ENCODE assay signal across 1 cellular context in the genomic region with DNA sequence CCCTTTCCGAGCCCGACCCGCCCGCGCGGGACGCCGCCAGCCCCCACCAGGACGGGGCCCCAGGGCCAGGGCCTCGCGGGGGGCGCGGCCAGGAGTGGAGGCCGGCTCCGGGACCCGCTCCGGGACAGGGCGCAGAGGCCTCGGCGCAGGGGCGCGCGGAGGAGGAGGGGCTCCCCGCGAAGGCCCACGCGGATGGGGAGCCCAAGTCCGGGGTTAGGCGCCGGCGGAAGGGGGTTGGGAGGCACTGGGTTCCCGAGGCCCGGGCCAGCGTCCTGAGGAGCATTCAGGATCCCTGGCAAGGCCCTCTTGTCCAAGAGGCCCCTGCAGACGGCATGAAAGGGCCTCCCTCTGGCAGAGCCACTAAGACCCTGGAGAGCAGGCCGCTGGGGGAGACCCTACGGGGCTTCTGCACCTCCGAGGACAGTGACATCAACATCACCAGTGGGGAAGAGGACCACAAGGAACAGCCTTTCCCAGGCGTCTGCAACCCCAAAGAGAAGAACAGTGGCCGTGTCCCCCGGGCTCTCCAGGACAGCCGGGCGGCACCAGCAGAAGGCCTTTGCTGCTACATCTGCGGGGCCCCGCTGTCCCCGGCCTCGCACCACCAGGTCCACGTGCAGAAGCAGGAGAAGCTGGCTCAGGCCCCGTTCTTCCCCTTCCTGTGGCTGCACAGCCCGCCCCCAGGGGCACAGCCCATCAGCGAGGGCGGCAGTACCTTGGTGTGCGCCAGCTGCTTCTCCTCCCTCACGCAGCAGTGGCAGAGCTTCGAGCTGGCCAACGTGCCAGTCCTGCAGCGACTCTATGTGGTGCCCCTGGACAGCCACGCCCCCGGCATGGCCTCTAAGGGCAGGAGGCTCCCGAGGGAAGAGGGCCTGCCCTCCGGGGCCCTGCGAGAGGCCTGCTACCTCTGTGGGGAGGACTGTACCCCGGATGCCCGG.
TF ChIP-seq lines count a peak whose summit lies in the region.

No MANE protein-coding gene starts in this region.

TF ChIP-seq in GM23338, 12 proteins besides CTCF, POLR2A, EP300 and RAD21 (continued from another document):
- TF ChIP-seq, protein P1, sequence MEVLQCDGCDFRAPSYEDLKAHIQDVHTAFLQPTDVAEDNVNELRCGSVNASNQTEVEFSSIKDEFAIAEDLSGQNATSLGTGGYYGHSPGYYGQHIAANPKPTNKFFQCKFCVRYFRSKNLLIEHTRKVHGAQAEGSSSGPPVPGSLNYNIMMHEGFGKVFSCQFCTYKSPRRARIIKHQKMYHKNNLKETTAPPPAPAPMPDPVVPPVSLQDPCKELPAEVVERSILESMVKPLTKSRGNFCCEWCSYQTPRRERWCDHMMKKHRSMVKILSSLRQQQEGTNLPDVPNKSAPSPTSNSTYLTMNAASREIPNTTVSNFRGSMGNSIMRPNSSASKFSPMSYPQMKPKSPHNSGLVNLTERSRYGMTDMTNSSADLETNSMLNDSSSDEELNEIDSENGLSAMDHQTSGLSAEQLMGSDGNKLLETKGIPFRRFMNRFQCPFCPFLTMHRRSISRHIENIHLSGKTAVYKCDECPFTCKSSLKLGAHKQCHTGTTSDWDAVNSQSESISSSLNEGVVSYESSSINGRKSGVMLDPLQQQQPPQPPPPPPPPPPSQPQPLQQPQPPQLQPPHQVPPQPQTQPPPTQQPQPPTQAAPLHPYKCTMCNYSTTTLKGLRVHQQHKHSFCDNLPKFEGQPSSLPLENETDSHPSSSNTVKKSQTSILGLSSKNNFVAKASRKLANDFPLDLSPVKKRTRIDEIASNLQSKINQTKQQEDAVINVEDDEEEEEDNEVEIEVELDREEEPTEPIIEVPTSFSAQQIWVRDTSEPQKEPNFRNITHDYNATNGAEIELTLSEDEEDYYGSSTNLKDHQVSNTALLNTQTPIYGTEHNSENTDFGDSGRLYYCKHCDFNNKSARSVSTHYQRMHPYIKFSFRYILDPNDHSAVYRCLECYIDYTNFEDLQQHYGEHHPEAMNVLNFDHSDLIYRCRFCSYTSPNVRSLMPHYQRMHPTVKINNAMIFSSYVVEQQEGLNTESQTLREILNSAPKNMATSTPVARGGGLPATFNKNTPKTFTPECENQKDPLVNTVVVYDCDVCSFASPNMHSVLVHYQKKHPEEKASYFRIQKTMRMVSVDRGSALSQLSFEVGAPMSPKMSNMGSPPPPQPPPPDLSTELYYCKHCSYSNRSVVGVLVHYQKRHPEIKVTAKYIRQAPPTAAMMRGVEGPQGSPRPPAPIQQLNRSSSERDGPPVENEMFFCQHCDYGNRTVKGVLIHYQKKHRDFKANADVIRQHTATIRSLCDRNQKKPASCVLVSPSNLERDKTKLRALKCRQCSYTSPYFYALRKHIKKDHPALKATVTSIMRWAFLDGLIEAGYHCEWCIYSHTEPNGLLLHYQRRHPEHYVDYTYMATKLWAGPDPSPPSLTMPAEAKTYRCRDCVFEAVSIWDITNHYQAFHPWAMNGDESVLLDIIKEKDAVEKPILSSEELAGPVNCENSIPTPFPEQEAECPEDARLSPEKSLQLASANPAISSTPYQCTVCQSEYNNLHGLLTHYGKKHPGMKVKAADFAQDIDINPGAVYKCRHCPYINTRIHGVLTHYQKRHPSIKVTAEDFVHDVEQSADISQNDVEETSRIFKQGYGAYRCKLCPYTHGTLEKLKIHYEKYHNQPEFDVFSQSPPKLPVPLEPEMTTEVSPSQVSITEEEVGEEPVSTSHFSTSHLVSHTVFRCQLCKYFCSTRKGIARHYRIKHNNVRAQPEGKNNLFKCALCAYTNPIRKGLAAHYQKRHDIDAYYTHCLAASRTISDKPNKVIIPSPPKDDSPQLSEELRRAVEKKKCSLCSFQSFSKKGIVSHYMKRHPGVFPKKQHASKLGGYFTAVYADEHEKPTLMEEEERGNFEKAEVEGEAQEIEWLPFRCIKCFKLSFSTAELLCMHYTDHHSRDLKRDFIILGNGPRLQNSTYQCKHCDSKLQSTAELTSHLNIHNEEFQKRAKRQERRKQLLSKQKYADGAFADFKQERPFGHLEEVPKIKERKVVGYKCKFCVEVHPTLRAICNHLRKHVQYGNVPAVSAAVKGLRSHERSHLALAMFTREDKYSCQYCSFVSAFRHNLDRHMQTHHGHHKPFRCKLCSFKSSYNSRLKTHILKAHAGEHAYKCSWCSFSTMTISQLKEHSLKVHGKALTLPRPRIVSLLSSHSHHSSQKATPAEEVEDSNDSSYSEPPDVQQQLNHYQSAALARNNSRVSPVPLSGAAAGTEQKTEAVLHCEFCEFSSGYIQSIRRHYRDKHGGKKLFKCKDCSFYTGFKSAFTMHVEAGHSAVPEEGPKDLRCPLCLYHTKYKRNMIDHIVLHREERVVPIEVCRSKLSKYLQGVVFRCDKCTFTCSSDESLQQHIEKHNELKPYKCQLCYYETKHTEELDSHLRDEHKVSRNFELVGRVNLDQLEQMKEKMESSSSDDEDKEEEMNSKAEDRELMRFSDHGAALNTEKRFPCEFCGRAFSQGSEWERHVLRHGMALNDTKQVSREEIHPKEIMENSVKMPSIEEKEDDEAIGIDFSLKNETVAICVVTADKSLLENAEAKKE (CRISPR knock-in tag; IDR thresholded peaks at IDR 0.05): no peak
- TF ChIP-seq, protein P2, sequence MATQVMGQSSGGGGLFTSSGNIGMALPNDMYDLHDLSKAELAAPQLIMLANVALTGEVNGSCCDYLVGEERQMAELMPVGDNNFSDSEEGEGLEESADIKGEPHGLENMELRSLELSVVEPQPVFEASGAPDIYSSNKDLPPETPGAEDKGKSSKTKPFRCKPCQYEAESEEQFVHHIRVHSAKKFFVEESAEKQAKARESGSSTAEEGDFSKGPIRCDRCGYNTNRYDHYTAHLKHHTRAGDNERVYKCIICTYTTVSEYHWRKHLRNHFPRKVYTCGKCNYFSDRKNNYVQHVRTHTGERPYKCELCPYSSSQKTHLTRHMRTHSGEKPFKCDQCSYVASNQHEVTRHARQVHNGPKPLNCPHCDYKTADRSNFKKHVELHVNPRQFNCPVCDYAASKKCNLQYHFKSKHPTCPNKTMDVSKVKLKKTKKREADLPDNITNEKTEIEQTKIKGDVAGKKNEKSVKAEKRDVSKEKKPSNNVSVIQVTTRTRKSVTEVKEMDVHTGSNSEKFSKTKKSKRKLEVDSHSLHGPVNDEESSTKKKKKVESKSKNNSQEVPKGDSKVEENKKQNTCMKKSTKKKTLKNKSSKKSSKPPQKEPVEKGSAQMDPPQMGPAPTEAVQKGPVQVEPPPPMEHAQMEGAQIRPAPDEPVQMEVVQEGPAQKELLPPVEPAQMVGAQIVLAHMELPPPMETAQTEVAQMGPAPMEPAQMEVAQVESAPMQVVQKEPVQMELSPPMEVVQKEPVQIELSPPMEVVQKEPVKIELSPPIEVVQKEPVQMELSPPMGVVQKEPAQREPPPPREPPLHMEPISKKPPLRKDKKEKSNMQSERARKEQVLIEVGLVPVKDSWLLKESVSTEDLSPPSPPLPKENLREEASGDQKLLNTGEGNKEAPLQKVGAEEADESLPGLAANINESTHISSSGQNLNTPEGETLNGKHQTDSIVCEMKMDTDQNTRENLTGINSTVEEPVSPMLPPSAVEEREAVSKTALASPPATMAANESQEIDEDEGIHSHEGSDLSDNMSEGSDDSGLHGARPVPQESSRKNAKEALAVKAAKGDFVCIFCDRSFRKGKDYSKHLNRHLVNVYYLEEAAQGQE (IDR thresholded peaks at IDR 0.05; ENCODE audit: unreplicated experiment): no peak
- TF ChIP-seq EZH2phosphoT487 (IDR thresholded peaks at IDR 0.05; ENCODE audit: unreplicated experiment): no peak
- TF ChIP-seq ZNF114 (CRISPR knock-in tag; IDR thresholded peaks at IDR 0.05): no peak
- no peak for TF ChIP-seq NANOG (IDR thresholded peaks at IDR 0.05; ENCODE audit: borderline replicate concordance)
- TF ChIP-seq STAT1 (IDR thresholded peaks at IDR 0.05; ENCODE audit: unreplicated experiment): no peak
- TF ChIP-seq EZH2 (IDR thresholded peaks at IDR 0.05; ENCODE audit: low read depth, unreplicated experiment): no peak
- TF ChIP-seq JUNB (IDR thresholded peaks at IDR 0.05; ENCODE audit: unreplicated experiment): no peak
